Comparison of ENCODE assay signal across 1 cellular context in the genomic region with DNA sequence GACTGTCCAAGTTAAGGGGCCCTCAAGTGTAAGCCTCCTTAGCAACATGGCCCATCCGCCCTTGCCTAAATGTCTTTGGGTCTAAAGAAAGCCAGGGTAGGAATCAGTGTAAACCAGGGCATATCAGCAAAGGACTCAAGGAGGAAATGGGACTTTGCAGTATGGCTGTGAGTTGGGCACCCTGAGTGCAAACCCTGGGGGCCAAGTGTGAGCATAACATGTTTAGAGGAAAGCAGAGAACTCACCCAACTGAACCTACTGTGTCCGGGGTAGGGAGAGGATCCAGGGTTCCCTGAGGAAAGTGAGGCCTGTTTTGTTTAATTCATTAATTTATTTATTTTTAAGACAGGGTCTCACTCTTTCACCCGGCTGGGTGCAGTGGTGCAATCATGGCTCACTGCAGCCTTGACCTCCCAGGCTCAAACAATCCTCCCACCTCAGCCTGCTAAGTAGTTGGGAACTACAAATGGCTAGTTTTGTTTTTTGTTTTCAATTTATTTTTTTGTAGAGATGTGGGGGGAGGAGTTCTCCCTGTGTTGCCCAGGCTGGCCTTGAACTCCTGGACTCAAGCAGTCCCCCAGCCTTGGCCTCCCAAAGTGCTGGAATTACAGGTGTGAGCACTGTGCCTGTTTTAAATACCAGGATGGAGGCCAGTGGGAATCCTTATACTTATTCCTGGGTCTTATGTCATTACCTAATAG.
TF ChIP-seq lines count a peak whose summit lies in the region.

No MANE protein-coding gene starts in this region.

TF ChIP-seq in GM12878, 131 proteins besides CTCF, POLR2A, EP300 and RAD21:
- TF ChIP-seq, protein P1, sequence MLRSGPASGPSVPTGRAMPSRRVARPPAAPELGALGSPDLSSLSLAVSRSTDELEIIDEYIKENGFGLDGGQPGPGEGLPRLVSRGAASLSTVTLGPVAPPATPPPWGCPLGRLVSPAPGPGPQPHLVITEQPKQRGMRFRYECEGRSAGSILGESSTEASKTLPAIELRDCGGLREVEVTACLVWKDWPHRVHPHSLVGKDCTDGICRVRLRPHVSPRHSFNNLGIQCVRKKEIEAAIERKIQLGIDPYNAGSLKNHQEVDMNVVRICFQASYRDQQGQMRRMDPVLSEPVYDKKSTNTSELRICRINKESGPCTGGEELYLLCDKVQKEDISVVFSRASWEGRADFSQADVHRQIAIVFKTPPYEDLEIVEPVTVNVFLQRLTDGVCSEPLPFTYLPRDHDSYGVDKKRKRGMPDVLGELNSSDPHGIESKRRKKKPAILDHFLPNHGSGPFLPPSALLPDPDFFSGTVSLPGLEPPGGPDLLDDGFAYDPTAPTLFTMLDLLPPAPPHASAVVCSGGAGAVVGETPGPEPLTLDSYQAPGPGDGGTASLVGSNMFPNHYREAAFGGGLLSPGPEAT (IDR thresholded peaks at IDR 0.05; ENCODE audit: low read depth) = no peak
- no peak for TF ChIP-seq ZNF217 (IDR thresholded peaks at IDR 0.05)
- TF ChIP-seq, protein P2, sequence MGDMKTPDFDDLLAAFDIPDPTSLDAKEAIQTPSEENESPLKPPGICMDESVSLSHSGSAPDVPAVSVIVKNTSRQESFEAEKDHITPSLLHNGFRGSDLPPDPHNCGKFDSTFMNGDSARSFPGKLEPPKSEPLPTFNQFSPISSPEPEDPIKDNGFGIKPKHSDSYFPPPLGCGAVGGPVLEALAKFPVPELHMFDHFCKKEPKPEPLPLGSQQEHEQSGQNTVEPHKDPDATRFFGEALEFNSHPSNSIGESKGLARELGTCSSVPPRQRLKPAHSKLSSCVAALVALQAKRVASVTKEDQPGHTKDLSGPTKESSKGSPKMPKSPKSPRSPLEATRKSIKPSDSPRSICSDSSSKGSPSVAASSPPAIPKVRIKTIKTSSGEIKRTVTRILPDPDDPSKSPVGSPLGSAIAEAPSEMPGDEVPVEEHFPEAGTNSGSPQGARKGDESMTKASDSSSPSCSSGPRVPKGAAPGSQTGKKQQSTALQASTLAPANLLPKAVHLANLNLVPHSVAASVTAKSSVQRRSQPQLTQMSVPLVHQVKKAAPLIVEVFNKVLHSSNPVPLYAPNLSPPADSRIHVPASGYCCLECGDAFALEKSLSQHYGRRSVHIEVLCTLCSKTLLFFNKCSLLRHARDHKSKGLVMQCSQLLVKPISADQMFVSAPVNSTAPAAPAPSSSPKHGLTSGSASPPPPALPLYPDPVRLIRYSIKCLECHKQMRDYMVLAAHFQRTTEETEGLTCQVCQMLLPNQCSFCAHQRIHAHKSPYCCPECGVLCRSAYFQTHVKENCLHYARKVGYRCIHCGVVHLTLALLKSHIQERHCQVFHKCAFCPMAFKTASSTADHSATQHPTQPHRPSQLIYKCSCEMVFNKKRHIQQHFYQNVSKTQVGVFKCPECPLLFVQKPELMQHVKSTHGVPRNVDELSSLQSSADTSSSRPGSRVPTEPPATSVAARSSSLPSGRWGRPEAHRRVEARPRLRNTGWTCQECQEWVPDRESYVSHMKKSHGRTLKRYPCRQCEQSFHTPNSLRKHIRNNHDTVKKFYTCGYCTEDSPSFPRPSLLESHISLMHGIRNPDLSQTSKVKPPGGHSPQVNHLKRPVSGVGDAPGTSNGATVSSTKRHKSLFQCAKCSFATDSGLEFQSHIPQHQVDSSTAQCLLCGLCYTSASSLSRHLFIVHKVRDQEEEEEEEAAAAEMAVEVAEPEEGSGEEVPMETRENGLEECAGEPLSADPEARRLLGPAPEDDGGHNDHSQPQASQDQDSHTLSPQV (IDR thresholded peaks at IDR 0.05) = no peak
- TF ChIP-seq PAX8 (IDR thresholded peaks at IDR 0.05) = no peak
- TF ChIP-seq JUNB (IDR thresholded peaks at IDR 0.05) = no peak
- no peak for TF ChIP-seq RAD51 (IDR thresholded peaks at IDR 0.05)
